23 cellular contexts compared by ENCODE assay signal in the genomic region with DNA sequence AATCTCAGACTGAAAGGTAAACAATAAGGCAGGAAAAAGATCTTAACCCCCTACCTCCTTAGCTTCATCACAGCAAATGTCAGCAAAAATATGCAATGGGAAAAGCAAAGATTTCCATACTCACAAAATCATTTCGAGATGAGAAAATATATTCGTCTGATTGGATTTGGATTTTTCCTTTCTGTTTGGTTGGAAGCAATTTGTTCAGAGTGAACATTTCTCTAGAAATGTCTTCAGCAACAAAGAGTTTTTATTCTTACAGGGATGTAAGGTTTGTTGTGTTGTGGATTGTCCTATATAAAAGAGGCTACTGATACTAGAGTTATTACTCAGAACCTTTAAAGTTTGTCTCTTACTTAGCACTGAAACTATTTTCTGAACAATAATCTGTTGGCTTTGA. TPM values are rescaled to one million over a fixed set of nuclear protein-coding genes. Genes with fewer than 3 reads are reported as not detected.
"Had no signal": no experiment of that assay in that cellular context is flagged by ENCODE, and none has a peak within 500 bp of the region (broad histone marks: within the 10 kb centered on the region; RNA-seq: fewer than 3 reads in every experiment).

No MANE protein-coding gene starts in this region.

- DNase-seq: activated CD4-positive, alpha-beta T cell treated with anti-CD3 and anti-CD28 coated beads for 4 hours; activated CD8-positive, alpha-beta memory T cell treated with anti-CD3 and anti-CD28 coated beads, Interleukin-2, amount 50 U/mL, for 4 hours; activated CD8-positive, alpha-beta T cell treated with anti-CD3 and anti-CD28 coated beads for 36 hours; activated naive CD4-positive, alpha-beta T cell treated with anti-CD3 and anti-CD28 coated beads, Interleukin-2, amount 50 U/mL, for 16 hours; activated naive CD8-positive, alpha-beta T cell treated with anti-CD3 and anti-CD28 coated beads, Interleukin-2, amount 10 ng/mL, durations not matched to agents 7 days and 5 days; brain microvascular endothelial cell; Karpas-422; MM.1S; NCI-H1105; NCI-H1436; NCI-H1694 treated with DMSO at 0.1 percent for 48 hours; NCI-H2029 treated with DMSO at 0.1 percent for 48 hours; NCI-H446; NCI-H524; Peyer's patch; Right ventricle myocardium superior; SJCRH30; SK-N-SH; T-helper 1 cell had no signal

- H3K4me1 Mint-ChIP-seq: activated naive CD8-positive, alpha-beta T cell treated with anti-CD3 and anti-CD28 coated beads, Interleukin-2, amount 10 ng/mL, durations not matched to agents 7 days and 5 days had no signal

- H3K9me3 Mint-ChIP-seq: activated naive CD8-positive, alpha-beta T cell treated with anti-CD3 and anti-CD28 coated beads, Interleukin-2, amount 10 ng/mL, durations not matched to agents 7 days and 5 days had no signal

- ATAC-seq: activated CD4-positive, CD25-positive, alpha-beta regulatory T cell treated with anti-CD3 and anti-CD28 coated beads, Interleukin-2, amount 50 U/mL, for 24 hours; activated CD8-positive, alpha-beta T cell treated with anti-CD3 and anti-CD28 coated beads for 36 hours; K562 had no signal

- H3K27ac Mint-ChIP-seq: activated CD8-positive, alpha-beta T cell treated with anti-CD3 and anti-CD28 coated beads for 36 hours; activated naive CD8-positive, alpha-beta T cell treated with anti-CD3 and anti-CD28 coated beads, Interleukin-2, amount 10 ng/mL, durations not matched to agents 7 days and 5 days had no signal

- H3K27me3 ChIP-seq: brain microvascular endothelial cell, Peyer's patch, SJCRH30 had no signal

- H3K9me3 ChIP-seq: Peyer's patch, SJCRH30, SK-N-SH had no signal

- H3K4me3 Mint-ChIP-seq: activated CD8-positive, alpha-beta T cell treated with anti-CD3 and anti-CD28 coated beads for 36 hours; activated naive CD8-positive, alpha-beta T cell treated with anti-CD3 and anti-CD28 coated beads, Interleukin-2, amount 10 ng/mL, durations not matched to agents 7 days and 5 days had no signal

- H3K27me3 Mint-ChIP-seq: activated CD8-positive, alpha-beta T cell treated with anti-CD3 and anti-CD28 coated beads for 36 hours; activated naive CD8-positive, alpha-beta T cell treated with anti-CD3 and anti-CD28 coated beads, Interleukin-2, amount 10 ng/mL, durations not matched to agents 7 days and 5 days had no signal

- H3K36me3 ChIP-seq: brain microvascular endothelial cell, Peyer's patch, SJCRH30 had no signal

- H3K4me3 ChIP-seq: K562, Peyer's patch, SJCRH30 had no signal

- H3K27ac ChIP-seq: brain microvascular endothelial cell, Peyer's patch, RWPE1, SJCRH30 had no signal

- H3K36me3 Mint-ChIP-seq: activated naive CD8-positive, alpha-beta T cell treated with anti-CD3 and anti-CD28 coated beads, Interleukin-2, amount 10 ng/mL, durations not matched to agents 7 days and 5 days had no signal

- FAIRE-seq: K562 had no signal

- H3K4me1 ChIP-seq: Peyer's patch, SJCRH30 had no signal

RNA-seq across cellular contexts. Expression of a gene that starts 23.8 kb away (rescaled TPM):
- total RNA-seq: activated CD8-positive, alpha-beta T cell treated with anti-CD3 and anti-CD28 coated beads for 36 hours; activated naive CD8-positive, alpha-beta T cell treated with anti-CD3 and anti-CD28 coated beads, Interleukin-2, amount 10 ng/mL, durations not matched to agents 7 days and 5 days; K562; Peyer's patch; Right ventricle myocardium superior; T-helper 2 cell treated with Interferon-gamma antibody and Interleukin-4, amounts not matched to agents 100 ng/mL and 5 ng/mL, for 36 hours had no signal
